ENCODE assay signal across 1 cellular context in genomic region chr10:664893-665292, GRCh38.
TF ChIP-seq lines count a peak whose summit lies in the region.

No MANE protein-coding gene starts in this region.

TF ChIP-seq in K562, 482 proteins besides CTCF, POLR2A, EP300 and RAD21:
- TF ChIP-seq ZNF668 (CRISPR knock-in tag; IDR thresholded peaks at IDR 0.05) (no peak), CBX8 (IDR thresholded peaks at IDR 0.05; ENCODE audit: borderline replicate concordance, extremely low read depth, low read depth, low read length, poor library complexity, severe bottlenecking) (peak; percentile 90)
